In the genomic region with DNA sequence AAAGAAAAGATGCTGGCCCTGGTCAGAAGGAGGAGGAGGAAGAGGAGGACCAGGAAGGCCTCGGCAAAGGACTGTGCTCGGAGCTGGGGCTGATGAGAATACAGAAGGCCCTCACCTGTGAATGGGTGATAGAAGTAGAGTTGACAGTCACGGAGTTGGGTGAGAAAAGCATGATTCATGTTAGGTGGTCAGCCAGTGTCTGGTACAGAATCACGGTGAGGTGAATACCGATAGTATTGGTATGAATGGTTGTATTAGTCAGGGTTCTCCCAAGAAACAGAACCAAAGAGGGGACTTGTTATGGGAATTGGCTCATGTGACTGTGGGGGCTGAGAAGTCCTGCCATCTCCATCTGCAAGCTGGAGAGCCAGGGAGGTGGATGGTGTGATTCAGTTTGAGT, we compare ENCODE assay signal across 18 cellular contexts. TPM values are rescaled to one million over a fixed set of nuclear protein-coding genes. Genes with fewer than 3 reads are reported as not detected.
"Had no signal": no experiment of that assay in that cellular context is flagged by ENCODE, and none has a peak within 500 bp of the region (broad histone marks: within the 10 kb centered on the region; RNA-seq: fewer than 3 reads in every experiment).

No MANE protein-coding gene starts in this region.

- H3K9me3 ChIP-seq: heart right ventricle, mucosa of descending colon, SK-N-SH, testis, upper lobe of left lung had no signal

- H3K4me3 Mint-ChIP-seq: stimulated activated naive B cell treated with anti-CD40 and anti-IgM and Interleukin-4, amounts not matched to agents 10 μg/mL and 1 μg/mL and 100 μg/mL, for 72 hours had no signal

- H3K27ac ChIP-seq: epithelial cell of prostate, upper lobe of left lung, VCaP had no signal

- H3K9ac ChIP-seq: SK-N-SH had no signal

- H3K9me3 Mint-ChIP-seq: stimulated activated naive B cell treated with anti-CD40 and anti-IgM and Interleukin-4, amounts not matched to agents 10 μg/mL and 1 μg/mL and 100 μg/mL, for 72 hours had no signal

- DNase-seq: activated naive CD4-positive, alpha-beta T cell treated with Interleukin-2 at 50 U/mL for 16 hours; cerebellar nuclear complex; cortex of kidney; heart right ventricle; islet precursor cell; left colon; mesenchymal stem cell; mucosa of descending colon; SIG-M5; SK-N-SH; small intestine; stimulated activated CD4-positive, alpha-beta T cell treated with anti-CD3 and anti-CD28 coated beads, Interleukin-2, amount 100 ng/mL, for 24 hours; stimulated activated naive B cell treated with anti-CD40 and anti-IgM and Interleukin-4, amounts not matched to agents 10 μg/mL and 1 μg/mL and 100 μg/mL, for 72 hours; testis; upper lobe of left lung had no signal

- H3K27me3 ChIP-seq: testis, upper lobe of left lung had no signal

- H3K4me2 ChIP-seq: SK-N-SH had no signal

- H3K4me3 ChIP-seq: heart right ventricle, mucosa of descending colon, testis, upper lobe of left lung had no signal

- H3K36me3 ChIP-seq: heart right ventricle, upper lobe of left lung had no signal

RNA-seq across cellular contexts. Expression of gene GPR173, which starts 57.7 kb away (rescaled TPM):
- total RNA-seq: T-helper 2 cell treated with Interferon-gamma antibody and Interleukin-4, amounts not matched to agents 100 ng/mL and 5 ng/mL, for 36 hours had no signal
